In genomic region chr12:17640615-17641014, GRCh38 we compare ENCODE assay signal across 16 cellular contexts.
DNase-seq lines count a peak whose midpoint lies in the region; ATAC-seq, FAIRE-seq and TF ChIP-seq lines count a peak whose summit lies in the region.
"Had no signal": no experiment of that assay in that cellular context is flagged by ENCODE, and none has a peak within 500 bp of the region (broad histone marks: within the 10 kb centered on the region; RNA-seq: fewer than 3 reads in every experiment).

No MANE protein-coding gene starts in this region.

- no peaks in the 10 kb centered on the region for H4K20me1 ChIP-seq in GM12878 (ENCODE audit: control insufficient read depth, insufficient read depth)

- no peaks in the 10 kb centered on the region for H3K27me3 Mint-ChIP-seq in activated CD8-positive, alpha-beta T cell treated with anti-CD3 and anti-CD28 coated beads for 36 hours
- H3K27me3 Mint-ChIP-seq in CD4-positive, alpha-beta memory T cell: no peaks in the 10 kb centered on the region
- H3K27me3 Mint-ChIP-seq: B cell had no signal

- BruUV-seq in GM12878 (replicated peaks; lab: Mats Ljungman, UMichigan): no TSS peak

- TF ChIP-seq POLR2A in GM12878 (IDR thresholded peaks at IDR 0.05; ENCODE audit: low read depth, low read length): no peak

- no peak for FAIRE-seq in GM12878 (lab: Jason Lieb, UNC)
- FAIRE-seq: H1 had no signal

- no peak overlapping the region for H3K9ac ChIP-seq in GM12878 (ENCODE audit: control insufficient read depth, insufficient read depth, low read length)

- no peaks in the 10 kb centered on the region for H3K9me3 ChIP-seq in GM12878 (replicated peaks; ENCODE audit: control insufficient read depth, insufficient read depth, low read length)
- no peaks in the 10 kb centered on the region for H3K9me3 ChIP-seq in CD4-positive, alpha-beta memory T cell (ENCODE audit: control insufficient read depth in 1 of 2, low read length in 2 of 2)
- H3K9me3 ChIP-seq: HAP-1 had no signal

- ATAC-seq in GM18498 (IDR thresholded peaks at IDR 0.05; ENCODE audit: unreplicated experiment): peak; percentile 55
- peak; percentile 43 for ATAC-seq in GM19351 (IDR thresholded peaks at IDR 0.05; ENCODE audit: unreplicated experiment)
- ATAC-seq in HG03432 (IDR thresholded peaks at IDR 0.05; ENCODE audit: unreplicated experiment): peak; percentile 68
- no peak for ATAC-seq in GM12878
- no peak for ATAC-seq in HG03039 (IDR thresholded peaks at IDR 0.05; ENCODE audit: unreplicated experiment)
- ATAC-seq in activated CD8-positive, alpha-beta T cell treated with anti-CD3 and anti-CD28 coated beads for 36 hours: no peak

- H3K4me1 Mint-ChIP-seq in activated CD8-positive, alpha-beta T cell treated with anti-CD3 and anti-CD28 coated beads for 36 hours (ENCODE audit: low read depth): peaks cover 4% of the 10 kb centered on the region
- H3K4me1 Mint-ChIP-seq in CD4-positive, alpha-beta memory T cell: peaks cover 0 to 7% (median 3%) of the 10 kb centered on the region in 4 donors

- no peak overlapping the region for H3K4me3 Mint-ChIP-seq in activated CD8-positive, alpha-beta T cell treated with anti-CD3 and anti-CD28 coated beads for 36 hours
- H3K4me3 Mint-ChIP-seq in CD4-positive, alpha-beta memory T cell: no peak overlapping the region
- H3K4me3 Mint-ChIP-seq: B cell; CD4-positive, alpha-beta T cell had no signal

- SMC1A ChIA-PET in GM12878 (lab: Charles Lee; ENCODE audit: uncharacterized antibody, unreplicated experiment): interaction anchor here (1.2 to 2.1 kb wide), 2 partner anchors 1191 to 1255 kb away, joined by 3 to 4 read pairs; no protein-coding TSS in a partner anchor

- H3K27me3 ChIP-seq in GM12878 (replicated peaks in 1 of 2; ENCODE audit: control insufficient read depth in 2 of 2, insufficient read depth in 2 of 2, low read length in 1 of 2): no peaks in the 10 kb centered on the region; a peak in 1 of 4 replicates
- H3K27me3 ChIP-seq in CD4-positive, alpha-beta memory T cell (ENCODE audit: insufficient read depth, low read length): no peaks in the 10 kb centered on the region

- H3K9me3 Mint-ChIP-seq in activated CD8-positive, alpha-beta T cell treated with anti-CD3 and anti-CD28 coated beads for 36 hours: no peaks in the 10 kb centered on the region
- no peaks in the 10 kb centered on the region for H3K9me3 Mint-ChIP-seq in CD4-positive, alpha-beta memory T cell

- TF ChIP-seq EP300 in GM12878 (IDR thresholded peaks at IDR 0.05; ENCODE audit: borderline replicate concordance in 1 of 2, control insufficient read depth in 1 of 2, low read depth in 2 of 2, low read length in 2 of 2): no peak

- intact Hi-C loops in GM12878 (cut with micrococcal nuclease; ENCODE audit: unreplicated experiment): no loop called here
- intact Hi-C loops in activated CD8-positive, alpha-beta T cell treated with anti-CD3 and anti-CD28 coated beads for 36 hours (cut with micrococcal nuclease): no loop called here
- intact Hi-C loops in CD4-positive, alpha-beta memory T cell (cut with micrococcal nuclease): no loop called here

- in situ Hi-C loops in GM12878 (cut with MboI): no loop called here

- no peak overlapping the region for H2AFZ ChIP-seq in GM12878 (ENCODE audit: control insufficient read depth, low read depth, low read length)

- no peak overlapping the region for H3K27ac Mint-ChIP-seq in activated CD8-positive, alpha-beta T cell treated with anti-CD3 and anti-CD28 coated beads for 36 hours
- H3K27ac Mint-ChIP-seq in CD4-positive, alpha-beta memory T cell: no peak overlapping the region
- H3K27ac Mint-ChIP-seq: B cell; CD4-positive, alpha-beta T cell had no signal

- H3K4me1 ChIP-seq in GM12878 (ENCODE audit: control insufficient read depth, insufficient read depth, low read length): no peaks in the 10 kb centered on the region
- H3K4me1 ChIP-seq in CD4-positive, alpha-beta memory T cell (ENCODE audit: insufficient read depth, low read length): peaks cover 5% of the 10 kb centered on the region

- WGBS in GM12878 (ENCODE audit: insufficient coverage, insufficient replicate concordance, low lambda C conversion rate, missing lambda C conversion rate): 0% methylated on average over 1 of the region's 1 CpG

- CTCF ChIA-PET in GM12878 (lab: Yijun Ruan, JAX): interaction anchor here (1.1 to 3.6 kb wide), 8 partner anchors 12 to 1254 kb away, joined by 3 to 18 read pairs (median 4); no protein-coding TSS in a partner anchor
- CTCF ChIA-PET in activated CD8-positive, alpha-beta T cell treated with anti-CD3 and anti-CD28 coated beads for 36 hours (lab: Charles Lee): interaction anchor here (0.8 kb wide), 1 partner anchor 867 kb away, joined by 4 read pairs; no protein-coding TSS in a partner anchor
- CTCF ChIA-PET in CD4-positive, alpha-beta memory T cell (lab: Charles Lee; ENCODE audit: partially characterized antibody): interaction anchor here (2.1 kb wide), 1 partner anchor 10 kb away, joined by 5 read pairs; no protein-coding TSS in a partner anchor

- no peak for TF ChIP-seq RAD21 in GM12878 (IDR thresholded peaks at IDR 0.05; ENCODE audit: insufficient read depth, low read depth, low read length)

- no peak for DNase-seq in GM12878 (ENCODE audit: low read depth, low spot score)
- DNase-seq in activated CD8-positive, alpha-beta T cell treated with anti-CD3 and anti-CD28 coated beads for 36 hours: no peak
- no peak for DNase-seq in CD4-positive, alpha-beta memory T cell
- DNase-seq: C1 segment of cervical spinal cord; CD4-positive, alpha-beta T cell; DMS79 treated with DMSO at 0.1 percent for 48 hours; EL; IMR-90; KBM-7 had no signal

- RAD21 ChIA-PET in GM12878 (lab: Charles Lee; ENCODE audit: unreplicated experiment): interaction anchor here (1.5 kb wide), 2 partner anchors 700 to 1255 kb away, joined by 3 to 6 read pairs; no protein-coding TSS in a partner anchor

- no peak overlapping the region for H3K4me3 ChIP-seq in GM12878
- no peak overlapping the region for H3K4me3 ChIP-seq in CD4-positive, alpha-beta memory T cell (ENCODE audit: low read length in 2 of 2)
- H3K4me3 ChIP-seq: HAP-1 had no signal

- POLR2A ChIA-PET in GM12878 (lab: Charles Lee): no interaction called here
- POLR2A ChIA-PET in activated CD8-positive, alpha-beta T cell treated with anti-CD3 and anti-CD28 coated beads for 36 hours (lab: Charles Lee): no interaction called here
- POLR2A ChIA-PET in CD4-positive, alpha-beta memory T cell (lab: Charles Lee; ENCODE audit: partially characterized antibody): no interaction called here

- H3K36me3 Mint-ChIP-seq in activated CD8-positive, alpha-beta T cell treated with anti-CD3 and anti-CD28 coated beads for 36 hours (ENCODE audit: low read depth): no peaks in the 10 kb centered on the region
- no peaks in the 10 kb centered on the region for H3K36me3 Mint-ChIP-seq in CD4-positive, alpha-beta memory T cell

- TF ChIP-seq CTCF in GM12878 (IDR thresholded peaks at IDR 0.05 in 2 of 3, conservative IDR thresholded peaks at IDR 0.05 in 1 of 3; ENCODE audit: control insufficient read depth in 2 of 3, extremely low read depth in 1 of 3, insufficient read depth in 1 of 3, low read depth in 3 of 3, low read length in 3 of 3): no peak
- no peak for TF ChIP-seq CTCF in activated CD8-positive, alpha-beta T cell treated with anti-CD3 and anti-CD28 coated beads for 36 hours (IDR thresholded peaks at IDR 0.05)

- no peak overlapping the region for H3K4me2 ChIP-seq in GM12878 (ENCODE audit: control insufficient read depth, insufficient read depth)

- no peaks in the 10 kb centered on the region for H3K36me3 ChIP-seq in GM12878 (ENCODE audit: control insufficient read depth in 2 of 2, insufficient read depth in 2 of 2, low read length in 1 of 2)
- no peaks in the 10 kb centered on the region for H3K36me3 ChIP-seq in CD4-positive, alpha-beta memory T cell (ENCODE audit: insufficient read depth, low read length)
- H3K36me3 ChIP-seq: HAP-1 had no signal

- H3K79me2 ChIP-seq in GM12878 (ENCODE audit: control insufficient read depth, insufficient read depth, low read length): no peaks in the 10 kb centered on the region

- no peak overlapping the region for H3K27ac ChIP-seq in GM12878 (ENCODE audit: control insufficient read depth, insufficient read depth)
- H3K27ac ChIP-seq in CD4-positive, alpha-beta memory T cell (ENCODE audit: low read depth, low read length): no peak overlapping the region

TF ChIP-seq in GM12878, 131 proteins besides CTCF, POLR2A, EP300 and RAD21:
- TF ChIP-seq RUNX3 (IDR thresholded peaks at IDR 0.05; ENCODE audit: low read length) (peak; percentile 40; the same call in 1 of the 2 replicates), ETV6 (conservative IDR thresholded peaks at IDR 0.05 in 1 of 2, IDR thresholded peaks at IDR 0.05 in 1 of 2; ENCODE audit: borderline replicate concordance in 1 of 2, low read depth in 1 of 2) (no peak), NR2C2 (IDR thresholded peaks at IDR 0.05; ENCODE audit: borderline replicate concordance, control insufficient read depth, insufficient read length, low read depth) (no peak), HDGF (IDR thresholded peaks at IDR 0.05) (no peak), JUND (IDR thresholded peaks at IDR 0.05; ENCODE audit: low read depth, low read length) (no peak)
- TF ChIP-seq, protein P1, sequence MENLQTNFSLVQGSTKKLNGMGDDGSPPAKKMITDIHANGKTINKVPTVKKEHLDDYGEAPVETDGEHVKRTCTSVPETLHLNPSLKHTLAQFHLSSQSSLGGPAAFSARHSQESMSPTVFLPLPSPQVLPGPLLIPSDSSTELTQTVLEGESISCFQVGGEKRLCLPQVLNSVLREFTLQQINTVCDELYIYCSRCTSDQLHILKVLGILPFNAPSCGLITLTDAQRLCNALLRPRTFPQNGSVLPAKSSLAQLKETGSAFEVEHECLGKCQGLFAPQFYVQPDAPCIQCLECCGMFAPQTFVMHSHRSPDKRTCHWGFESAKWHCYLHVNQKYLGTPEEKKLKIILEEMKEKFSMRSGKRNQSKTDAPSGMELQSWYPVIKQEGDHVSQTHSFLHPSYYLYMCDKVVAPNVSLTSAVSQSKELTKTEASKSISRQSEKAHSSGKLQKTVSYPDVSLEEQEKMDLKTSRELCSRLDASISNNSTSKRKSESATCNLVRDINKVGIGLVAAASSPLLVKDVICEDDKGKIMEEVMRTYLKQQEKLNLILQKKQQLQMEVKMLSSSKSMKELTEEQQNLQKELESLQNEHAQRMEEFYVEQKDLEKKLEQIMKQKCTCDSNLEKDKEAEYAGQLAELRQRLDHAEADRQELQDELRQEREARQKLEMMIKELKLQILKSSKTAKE (IDR thresholded peaks at IDR 0.05; ENCODE audit: low read depth, poor library complexity, severe bottlenecking): no peak

Comparison
In these comparisons a context has a peak if more than half of its experiments do, and no peak if none do; other contexts are left out.
1. ATAC-seq: peak in GM18498 (single experiment), GM19351 (single experiment) and HG03432 (single experiment); none in GM12878 (single experiment), HG03039 (single experiment) and activated CD8-positive, alpha-beta T cell treated with anti-CD3 and anti-CD28 coated beads for 36 hours (single experiment).